In the genomic region with DNA sequence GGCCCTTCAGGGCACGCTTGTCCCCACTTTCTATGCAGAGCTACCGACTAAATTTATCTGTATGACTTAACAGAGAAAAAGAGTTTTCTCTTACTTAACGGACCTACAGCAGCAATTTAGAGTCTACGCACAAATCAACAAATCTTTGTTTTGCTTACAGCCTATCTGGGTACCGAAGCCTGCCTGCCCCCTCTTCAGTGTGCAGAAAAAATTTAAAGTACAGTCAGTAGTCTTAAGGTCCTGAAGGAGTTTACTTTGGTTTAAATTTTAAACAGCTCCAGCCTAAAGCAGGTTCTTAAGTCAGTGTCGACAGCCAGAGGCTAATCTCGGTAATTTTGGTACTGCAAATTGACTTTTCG, we compare ENCODE assay signal across 8 cellular contexts. TPM values are rescaled to one million over a fixed set of nuclear protein-coding genes. Genes with fewer than 3 reads are reported as not detected.
DNase-seq lines count a peak whose midpoint lies in the region; ATAC-seq and TF ChIP-seq lines count a peak whose summit lies in the region.

No MANE protein-coding gene starts in this region.

- intact Hi-C loops in lower leg skin (cut with DNase I; ENCODE audit: low total_unique reads): no loop called here

- no peaks in the 10 kb centered on the region for H3K27me3 ChIP-seq in upper lobe of left lung

- H3K4me1 Mint-ChIP-seq in activated naive CD4-positive, alpha-beta T cell treated with anti-CD3 and anti-CD28 coated beads, Interleukin-2, amount 10 ng/mL, durations not matched to agents 7 days and 5 days: peaks cover 56% of the 10 kb centered on the region

- TF ChIP-seq EP300 in upper lobe of left lung (IDR thresholded peaks at IDR 0.05): no peak

- H3K27me3 Mint-ChIP-seq in activated naive CD4-positive, alpha-beta T cell treated with anti-CD3 and anti-CD28 coated beads, Interleukin-2, amount 10 ng/mL, durations not matched to agents 7 days and 5 days: peaks cover 6% of the 10 kb centered on the region

- H3K36me3 Mint-ChIP-seq in activated naive CD4-positive, alpha-beta T cell treated with anti-CD3 and anti-CD28 coated beads, Interleukin-2, amount 10 ng/mL, durations not matched to agents 7 days and 5 days: peaks cover 36% of the 10 kb centered on the region

- peak in 1 of 2 donors; percentile 39 for ATAC-seq in upper lobe of left lung (ENCODE audit: low FRiP score in 2 of 2)
- ATAC-seq in HG02852 (IDR thresholded peaks at IDR 0.05; ENCODE audit: unreplicated experiment): no peak

- in situ Hi-C loops in astrocyte of the spinal cord (cut with HindIII; ENCODE audit: low sequenced_read_pairs): no loop called here

- H3K36me3 ChIP-seq in upper lobe of left lung: peaks cover 0 to 18% (median 0%) of the 10 kb centered on the region in 4 donors

- H3K27ac ChIP-seq in upper lobe of left lung: peak overlapping the region; percentile 85 to 98 (median 92)

- no peak for DNase-seq in activated naive CD4-positive, alpha-beta T cell treated with anti-CD3 and anti-CD28 coated beads, Interleukin-2, amount 10 ng/mL, durations not matched to agents 7 days and 5 days
- DNase-seq in activated naive CD4-positive, alpha-beta T cell (lab: John Stamatoyannopoulos, UW): no peak
- no peak for DNase-seq in astrocyte of the spinal cord (ENCODE audit: low read depth, low spot score)
- DNase-seq in lower leg skin (ENCODE audit: low spot score in 2 of 2): no peak
- peak in 1 of 2 donors; percentile 34 for DNase-seq in upper lobe of left lung
- no peak for DNase-seq in dermis blood vessel endothelial cell
- no peak for DNase-seq in activated CD4-positive, CD25-positive, alpha-beta regulatory T cell treated with anti-CD3 and anti-CD28 coated beads, Interleukin-2, amount 50 U/mL, for 72 hours

- no peak for TF ChIP-seq POLR2A in lower leg skin (IDR thresholded peaks at IDR 0.05)
- no peak for TF ChIP-seq POLR2A in upper lobe of left lung (IDR thresholded peaks at IDR 0.05)

- TF ChIP-seq CTCF in astrocyte of the spinal cord (IDR thresholded peaks at IDR 0.05; ENCODE audit: low read depth, low read length) (no peak), lower leg skin (IDR thresholded peaks at IDR 0.05) (no peak), upper lobe of left lung (IDR thresholded peaks at IDR 0.05) (no peak)

- H3K4me3 ChIP-seq in astrocyte of the spinal cord (ENCODE audit: low read depth, low read length) (peak overlapping the region; percentile 61), lower leg skin (ENCODE audit: low read depth, poor library complexity, severe bottlenecking) (peak overlapping the region; percentile 82), upper lobe of left lung (peak overlapping the region; percentile 80 to 97 (median 90))

- CTCF ChIA-PET in activated naive CD4-positive, alpha-beta T cell treated with anti-CD3 and anti-CD28 coated beads, Interleukin-2, amount 10 ng/mL, durations not matched to agents 7 days and 5 days (lab: Charles Lee): interaction anchor here (1.2 to 2.5 kb wide), 6 partner anchors 11 to 179 kb away, joined by 3 to 15 read pairs (median 6); no protein-coding TSS in a partner anchor

- peaks cover 2% of the 10 kb centered on the region for H3K9me3 Mint-ChIP-seq in activated naive CD4-positive, alpha-beta T cell treated with anti-CD3 and anti-CD28 coated beads, Interleukin-2, amount 10 ng/mL, durations not matched to agents 7 days and 5 days

- no peaks in the 10 kb centered on the region for H3K9me3 ChIP-seq in upper lobe of left lung

- WGBS in lower leg skin, 2 donors: 1 to 2% methylated on average over 8 of the region's 8 CpGs
- 3 to 4% methylated on average over 7 to 8 of the region's 8 CpGs for WGBS in upper lobe of left lung, 2 donors

- H3K27ac Mint-ChIP-seq in activated naive CD4-positive, alpha-beta T cell treated with anti-CD3 and anti-CD28 coated beads, Interleukin-2, amount 10 ng/mL, durations not matched to agents 7 days and 5 days: peak overlapping the region; percentile 94

- peak overlapping the region; percentile 85 for H3K4me3 Mint-ChIP-seq in activated naive CD4-positive, alpha-beta T cell treated with anti-CD3 and anti-CD28 coated beads, Interleukin-2, amount 10 ng/mL, durations not matched to agents 7 days and 5 days

- H3K4me1 ChIP-seq in upper lobe of left lung: peaks cover 46 to 61% (median 53%) of the 10 kb centered on the region in 4 donors

RNA-seq across cellular contexts. Expression of a gene that starts 0.6 kb away (rescaled TPM):
- total RNA-seq in lower leg skin (10 to 100 TPM; 23.8 to 34.6 (median 32.1) TPM), upper lobe of left lung (100 to 1,000 TPM in 1 of 6 donors, 10 to 100 TPM in 5; 29.9 to 102 (median 63.9) TPM), dermis blood vessel endothelial cell (48.5 and 51.0 TPM in 2 replicates)
